20 cellular contexts compared by ENCODE assay signal in the genomic region with DNA sequence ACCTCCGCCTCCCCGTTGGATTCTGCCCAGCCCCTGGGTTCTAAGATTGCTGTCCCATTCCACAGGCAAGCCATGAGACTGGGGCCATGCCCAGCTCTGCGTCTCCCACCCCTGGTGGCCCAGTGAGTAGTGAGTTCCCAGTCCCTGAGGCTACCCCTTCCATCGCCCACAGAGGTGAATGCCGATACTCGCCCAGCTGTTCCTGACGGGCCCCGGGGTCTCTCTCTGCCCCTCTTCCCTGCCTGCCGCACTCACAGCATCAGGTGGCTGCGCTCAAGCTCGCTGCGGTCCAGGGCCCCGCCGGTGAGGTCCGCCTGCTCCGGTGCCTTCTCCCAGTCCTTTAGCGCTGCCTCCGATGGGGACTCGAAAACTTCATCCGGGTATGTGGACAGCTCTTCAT. TPM values are rescaled to one million over a fixed set of nuclear protein-coding genes. Genes with fewer than 3 reads are reported as not detected.
DNase-seq lines count a peak whose midpoint lies in the region; ATAC-seq and TF ChIP-seq lines count a peak whose summit lies in the region.
"Had no signal": no experiment of that assay in that cellular context is flagged by ENCODE, and none has a peak within 500 bp of the region (broad histone marks: within the 10 kb centered on the region; RNA-seq: fewer than 3 reads in every experiment).

No MANE protein-coding gene starts in this region.

- H3K9me3 ChIP-seq in heart right ventricle, result no peaks in the 10 kb centered on the region
- no peaks in the 10 kb centered on the region for H3K9me3 ChIP-seq in sigmoid colon
- H3K9me3 ChIP-seq: BE2C had no signal

- no peaks in the 10 kb centered on the region for H3K9me3 Mint-ChIP-seq in chondrocyte (ENCODE audit: low read depth)
- no peaks in the 10 kb centered on the region for H3K9me3 Mint-ChIP-seq in natural killer cell
- H3K9me3 Mint-ChIP-seq: CD4-positive, CD25-positive, alpha-beta regulatory T cell; CD8-positive, alpha-beta memory T cell; HFFc6 had no signal

- H3K4me1 ChIP-seq in heart right ventricle (peaks cover 8 to 24% (median 18%) of the 10 kb centered on the region in 9 donors), sigmoid colon (peaks cover 0 to 18% (median 16%) of the 10 kb centered on the region in 4 donors)
- H3K4me1 ChIP-seq: BE2C had no signal

- H3K4me1 Mint-ChIP-seq in chondrocyte (ENCODE audit: low read depth), result peaks cover 8% of the 10 kb centered on the region
- peaks cover 0 to 6% of the 10 kb centered on the region in 2 donors for H3K4me1 Mint-ChIP-seq in natural killer cell

- TF ChIP-seq EP300 in sigmoid colon (IDR thresholded peaks at IDR 0.05), result no peak

- H3K36me3 ChIP-seq in heart right ventricle, result peaks cover 4 to 79% (median 59%) of the 10 kb centered on the region in 9 donors
- peaks cover 16 to 75% (median 56%) of the 10 kb centered on the region in 4 donors for H3K36me3 ChIP-seq in sigmoid colon

- H3K27me3 Mint-ChIP-seq in chondrocyte (ENCODE audit: low read depth) (no peaks in the 10 kb centered on the region), natural killer cell (ENCODE audit: low read depth in 2 of 2) (no peaks in the 10 kb centered on the region)

- peak; percentile 22 for DNase-seq in left ventricle myocardium superior
- no peak for DNase-seq in heart right ventricle
- DNase-seq in chondrocyte (ENCODE audit: low spot score), result peak; percentile 89
- peak; percentile 61 for DNase-seq in sigmoid colon
- no peak for DNase-seq in NCI-H1417 (lab: John Stamatoyannopoulos, UW)
- DNase-seq in natural killer cell, result no peak
- DNase-seq: ACHN; C1 segment of cervical spinal cord; CD4-positive, CD25-positive, alpha-beta regulatory T cell; COR-L47; DMS 273 treated with DMSO at 0.1 percent for 48 hours; DMS53; DND-41; EL; GOT3; H7; HFFc6 had no signal

- H3K27me3 ChIP-seq in heart right ventricle, result no peaks in the 10 kb centered on the region
- H3K27me3 ChIP-seq in sigmoid colon, result no peaks in the 10 kb centered on the region

- H3K27ac ChIP-seq in heart right ventricle, result no peak overlapping the region
- H3K27ac ChIP-seq in sigmoid colon, result no peak overlapping the region

- WGBS in heart right ventricle, 2 donors, result 93 to 96% methylated on average over 20 of the region's 20 CpGs
- 96 to 97% methylated on average over 20 of the region's 20 CpGs for WGBS in sigmoid colon, 2 donors

- no peak overlapping the region for H3K4me3 Mint-ChIP-seq in chondrocyte (ENCODE audit: unreplicated experiment)
- no peak overlapping the region for H3K4me3 Mint-ChIP-seq in natural killer cell
- H3K4me3 Mint-ChIP-seq: CD4-positive, CD25-positive, alpha-beta regulatory T cell; CD8-positive, alpha-beta memory T cell; HFFc6 had no signal

- ATAC-seq in left ventricle myocardium superior (no peak), heart right ventricle (no peak), natural killer cell (no peak)
- ATAC-seq: HCT116 had no signal

- H3K36me3 Mint-ChIP-seq in chondrocyte (ENCODE audit: low read depth) (peaks cover 29% of the 10 kb centered on the region), natural killer cell (no peaks in the 10 kb centered on the region)
- H3K36me3 Mint-ChIP-seq: CD4-positive, CD25-positive, alpha-beta regulatory T cell had no signal

- intact Hi-C loops in left ventricle myocardium superior (cut with micrococcal nuclease), result no loop called here
- intact Hi-C loops in heart right ventricle (cut with DNase I), result no loop called here
- intact Hi-C loops in sigmoid colon (cut with DNase I), result no loop called here
- intact Hi-C loops in natural killer cell (cut with micrococcal nuclease), result no loop called here

- H3K27ac Mint-ChIP-seq in chondrocyte (ENCODE audit: unreplicated experiment), result no peak overlapping the region
- H3K27ac Mint-ChIP-seq in natural killer cell, result no peak overlapping the region
- H3K27ac Mint-ChIP-seq: CD4-positive, CD25-positive, alpha-beta regulatory T cell; HFFc6 had no signal

- no peak for TF ChIP-seq POLR2A in sigmoid colon (IDR thresholded peaks at IDR 0.05)

- TF ChIP-seq CTCF in heart right ventricle (IDR thresholded peaks at IDR 0.05) (no peak), chondrocyte (IDR thresholded peaks at IDR 0.05) (no peak), sigmoid colon (IDR thresholded peaks at IDR 0.05) (no peak), natural killer cell (IDR thresholded peaks at IDR 0.05) (no peak)

- no peak overlapping the region for H3K4me3 ChIP-seq in heart right ventricle
- H3K4me3 ChIP-seq in sigmoid colon, result no peak overlapping the region

RNA-seq across cellular contexts. Expression of a gene that starts 8.7 kb away (rescaled TPM):
- total RNA-seq in left ventricle myocardium superior, result 72.8 TPM
- total RNA-seq in heart right ventricle, result 10 to 100 TPM; 45.6 to 86.6 (median 56.6) TPM
- 100 to 1,000 TPM in 1 of 2 donors, 10 to 100 TPM in 1; 80.4 to 109 TPM for polyA plus RNA-seq in heart right ventricle
- 27.7 to 40.5 TPM (median 28.0 TPM) in 3 replicates for total RNA-seq in chondrocyte
- total RNA-seq in sigmoid colon, result 10 to 100 TPM; 23.0 to 36.5 (median 32.4) TPM
- polyA plus RNA-seq in sigmoid colon, result 10 to 100 TPM; 26.4 to 41.7 (median 38.8) TPM
- 10 to 100 TPM in 2 of 3 donors, 1 to 10 TPM in 1; 6.4 to 13.4 (median 13.2) TPM for total RNA-seq in natural killer cell

RNA-seq across cellular contexts. Expression of a gene that starts 8.9 kb away (rescaled TPM):
- total RNA-seq in left ventricle myocardium superior, result 12.9 TPM
- 10 to 100 TPM in 7 of 10 donors, 1 to 10 TPM in 3; 9.1 to 11.8 (median 10.5) TPM for total RNA-seq in heart right ventricle
- polyA plus RNA-seq in heart right ventricle, result 10 to 100 TPM in 1 of 2 donors, 1 to 10 TPM in 1; 6.7 to 19.2 TPM
- 7.3 to 11.3 TPM (median 7.5 TPM) in 3 replicates for total RNA-seq in chondrocyte
- total RNA-seq in sigmoid colon, result 1 to 10 TPM; 1.7 to 6.4 (median 5.0) TPM
- polyA plus RNA-seq in sigmoid colon, result 10 to 100 TPM; 11.4 to 22.1 (median 11.8) TPM
- total RNA-seq in natural killer cell, result 10 to 100 TPM; 10.6 to 14.6 (median 11.3) TPM

RNA-seq across cellular contexts. Expression of a gene that starts 10.1 kb away (rescaled TPM):
- total RNA-seq in left ventricle myocardium superior (20.0 TPM), heart right ventricle (10 to 100 TPM; 18.5 to 27.8 (median 24.3) TPM), chondrocyte (52.4 to 55.5 TPM (median 52.7 TPM) in 3 replicates), sigmoid colon (10 to 100 TPM; 16.8 to 42.1 (median 19.6) TPM), natural killer cell (1 to 10 TPM in 1 of 3 donors, under 1 TPM in 2; 0.26 to 1.1 (median 0.78) TPM)
- polyA plus RNA-seq in heart right ventricle (10 to 100 TPM; 36.9 to 89.8 TPM), sigmoid colon (10 to 100 TPM in 1 of 3 donors, 1 to 10 TPM in 2; 6.0 to 22.3 (median 6.0) TPM)
- polyA plus RNA-seq: CD4-positive, CD25-positive, alpha-beta regulatory T cell; CD8-positive, alpha-beta memory T cell had no signal

RNA-seq across cellular contexts. Expression of a gene that starts 15.7 kb away (rescaled TPM):
- 31.2 TPM for total RNA-seq in left ventricle myocardium superior
- 10 to 100 TPM; 32.2 to 44.7 (median 38.6) TPM for total RNA-seq in heart right ventricle
- polyA plus RNA-seq in heart right ventricle, result 10 to 100 TPM; 68.2 to 88.5 TPM
- total RNA-seq in chondrocyte, result 52.6 to 65.4 TPM (median 61.1 TPM) in 3 replicates
- total RNA-seq in sigmoid colon, result 100 to 1,000 TPM in 2 of 4 donors, 10 to 100 TPM in 2; 74.3 to 118 (median 100.0) TPM
- polyA plus RNA-seq in sigmoid colon, result 10 to 100 TPM; 52.2 to 72.7 (median 72.5) TPM
- 10 to 100 TPM; 29.9 to 34.3 (median 31.5) TPM for total RNA-seq in natural killer cell

Comparison
In these comparisons a context has a peak if more than half of its experiments do, and no peak if none do; other contexts are left out.
1. DNase-seq: peak in left ventricle myocardium superior (single experiment), chondrocyte (single experiment) and sigmoid colon (single experiment); none in heart right ventricle (0 of 2), NCI-H1417 (0 of 3) and natural killer cell (single experiment).